ENCODE assay signal across 10 cellular contexts in genomic region chr2:63792523-63792922, GRCh38. TPM values are rescaled to one million over a fixed set of nuclear protein-coding genes. Genes with fewer than 3 reads are reported as not detected.
DNase-seq lines count a peak whose midpoint lies in the region; ATAC-seq and TF ChIP-seq lines count a peak whose summit lies in the region.
"Had no signal": no experiment of that assay in that cellular context is flagged by ENCODE, and none has a peak within 500 bp of the region (broad histone marks: within the 10 kb centered on the region; RNA-seq: fewer than 3 reads in every experiment).

No MANE protein-coding gene starts in this region.

- no peaks in the 10 kb centered on the region for H3K9me3 ChIP-seq in upper lobe of left lung
- H3K9me3 ChIP-seq: uterus had no signal

- no peak for TF ChIP-seq POLR2A in upper lobe of left lung (IDR thresholded peaks at IDR 0.05)

- no peak for ATAC-seq in upper lobe of left lung (ENCODE audit: low FRiP score in 2 of 2)
- no peak for ATAC-seq in left lobe of liver
- ATAC-seq in GM18909 (IDR thresholded peaks at IDR 0.05; ENCODE audit: poor library complexity, unreplicated experiment) = no peak

- DNase-seq in AG20443 (ENCODE audit: low spot score) = peak; percentile 71
- peak; percentile 51 for DNase-seq in HS-27A (ENCODE audit: low read depth)
- DNase-seq in astrocyte of the cerebellum (ENCODE audit: low read depth) = peak; percentile 70
- peak; percentile 90 for DNase-seq in kidney tubule cell (ENCODE audit: low spot score)
- no peak for DNase-seq in upper lobe of left lung
- DNase-seq in left lobe of liver (ENCODE audit: low spot score) = no peak
- no peak for DNase-seq in cerebellar nuclear complex (lab: John Stamatoyannopoulos, UW)
- DNase-seq: uterus had no signal

- in situ Hi-C loops in astrocyte of the cerebellum (cut with HindIII; ENCODE audit: low sequenced_read_pairs) = no loop called here

- no peak for TF ChIP-seq CTCF in astrocyte of the cerebellum (IDR thresholded peaks at IDR 0.05; ENCODE audit: low read depth, low read length, missing control alignments)
- TF ChIP-seq CTCF in upper lobe of left lung (IDR thresholded peaks at IDR 0.05) = no peak

- H3K27me3 ChIP-seq in upper lobe of left lung = no peaks in the 10 kb centered on the region
- H3K27me3 ChIP-seq: uterus had no signal

- WGBS in upper lobe of left lung, 2 donors = 93 to 98% methylated on average over 2 of the region's 2 CpGs

- no peak overlapping the region for H3K27ac ChIP-seq in upper lobe of left lung
- H3K27ac ChIP-seq: HL-60, uterus had no signal

- TF ChIP-seq EP300 in upper lobe of left lung (IDR thresholded peaks at IDR 0.05) = no peak

- H3K36me3 ChIP-seq in upper lobe of left lung = no peaks in the 10 kb centered on the region
- H3K36me3 ChIP-seq: uterus had no signal

- peaks cover 0 to 2% (median 0%) of the 10 kb centered on the region in 4 donors for H3K4me1 ChIP-seq in upper lobe of left lung

- H3K4me3 ChIP-seq in astrocyte of the cerebellum (ENCODE audit: low read depth, low read length) (no peak overlapping the region), upper lobe of left lung (no peak overlapping the region)
- H3K4me3 ChIP-seq: uterus had no signal

RNA-seq across cellular contexts. Expression of gene UGP2, which starts 49.2 kb away (rescaled TPM):
- total RNA-seq in upper lobe of left lung (100 to 1,000 TPM in 5 of 6 donors, 10 to 100 TPM in 1; 99.3 to 162 (median 115) TPM), left lobe of liver (303 TPM)

Comparison
In these comparisons a context has a peak if more than half of its experiments do, and no peak if none do; other contexts are left out.
1. DNase-seq: peak in AG20443 (single experiment), HS-27A (single experiment), astrocyte of the cerebellum (single experiment) and kidney tubule cell (single experiment); none in upper lobe of left lung (0 of 2), left lobe of liver (single experiment) and cerebellar nuclear complex (0 of 2).